In the genomic region with DNA sequence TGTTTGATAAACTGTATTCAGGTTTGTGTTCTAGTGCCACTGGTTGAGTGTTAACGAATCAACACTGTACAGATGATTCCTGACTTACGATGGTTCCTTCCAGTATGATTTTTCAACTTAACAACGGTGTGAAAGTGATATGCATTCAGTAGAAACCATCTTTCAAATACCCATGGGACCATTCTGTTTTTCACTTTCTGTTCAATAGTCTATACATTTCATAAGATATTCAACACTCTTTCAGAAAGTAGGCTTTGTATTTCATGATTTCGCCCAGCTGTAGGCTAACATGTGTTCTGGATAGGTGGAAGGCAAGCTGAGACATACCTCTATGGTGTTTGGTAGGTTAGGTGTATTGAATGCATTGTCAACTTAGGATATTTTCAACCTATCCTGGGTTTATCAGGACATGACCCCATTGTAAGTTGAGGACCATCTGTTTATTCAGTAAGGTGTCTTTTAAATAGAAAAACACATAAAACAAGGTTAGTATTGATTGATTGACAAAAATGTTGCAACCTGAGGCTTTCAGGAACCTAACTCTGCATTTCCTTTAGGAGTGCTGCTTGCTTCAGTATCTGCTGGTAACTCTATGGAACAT, we compare ENCODE assay signal across 23 cellular contexts. TPM values are rescaled to one million over a fixed set of nuclear protein-coding genes. Genes with fewer than 3 reads are reported as not detected.
DNase-seq lines count a peak whose midpoint lies in the region; ATAC-seq, FAIRE-seq and TF ChIP-seq lines count a peak whose summit lies in the region.
"Had no signal": no experiment of that assay in that cellular context is flagged by ENCODE, and none has a peak within 500 bp of the region (broad histone marks: within the 10 kb centered on the region; RNA-seq: fewer than 3 reads in every experiment).

No MANE protein-coding gene starts in this region.

- DNase-seq in activated T-cell treated with anti-CD3 and anti-CD28 coated beads, Interleukin-2, amount 50 U/mL, for 72 hours = no peak
- no peak for DNase-seq in activated T-cell treated with anti-CD3 and anti-CD28 coated beads, Interleukin-2, amount 50 U/mL, for 1 hour
- no peak for DNase-seq in trophoblast cell
- DNase-seq in CD14-positive monocyte (ENCODE audit: low spot score) = no peak
- DNase-seq in kidney = no peak
- DNase-seq in RWPE1 (ENCODE audit: low spot score) = no peak
- DNase-seq: activated effector memory CD4-positive, alpha-beta T cell treated with Interleukin-2 at 50 U/mL for 16 hours; anterior cingulate cortex; DMS79 treated with DMSO at 0.1 percent for 48 hours; effector memory CD4-positive, alpha-beta T cell; left cardiac atrium; mesendoderm; naive thymus-derived CD8-positive, alpha-beta T cell; NCI-H1436; NCI-H2171 treated with DMSO at 0.1 percent for 48 hours; NCI-H748 treated with DMSO at 0.1 percent for 48 hours; stimulated activated CD4-positive, alpha-beta T cell treated with anti-CD3 and anti-CD28 coated beads, Interleukin-4, amount 100 ng/mL, for 1 hour; T-helper 2 cell had no signal

- H3K36me3 ChIP-seq in trophoblast cell (ENCODE audit: control insufficient read depth in 1 of 2, insufficient read depth in 2 of 2, low read length in 2 of 2) = peaks cover 7 to 15% of the 10 kb centered on the region in 2 experiments
- no peaks in the 10 kb centered on the region for H3K36me3 ChIP-seq in kidney (ENCODE audit: control insufficient read depth in 1 of 2, insufficient read depth in 2 of 2, low read length in 2 of 2)

- no peak overlapping the region for H4K12ac ChIP-seq in trophoblast cell (ENCODE audit: low read depth, low read length)

- H4K91ac ChIP-seq in trophoblast cell (ENCODE audit: low read depth, low read length) = no peak overlapping the region

- H2BK12ac ChIP-seq in trophoblast cell (ENCODE audit: low read length) = no peak overlapping the region

- intact Hi-C loops in CD14-positive monocyte (cut with micrococcal nuclease) = no loop called here
- intact Hi-C loops in kidney (cut with DNase I) = no loop called here

- no peak overlapping the region for H3K4me3 ChIP-seq in trophoblast cell (ENCODE audit: low read depth, low read length)
- H3K4me3 ChIP-seq in kidney (ENCODE audit: low read length in 2 of 2) = no peak overlapping the region
- H3K4me3 ChIP-seq: GM23338, SJSA1 had no signal

- TF ChIP-seq CTCF in CD14-positive monocyte (IDR thresholded peaks at IDR 0.05) (no peak), kidney (IDR thresholded peaks at IDR 0.05; ENCODE audit: borderline replicate concordance, extremely low read depth, insufficient read depth) (no peak), RWPE1 (conservative IDR thresholded peaks at IDR 0.05; ENCODE audit: low read depth) (no peak)

- peaks cover 3% of the 10 kb centered on the region for H3K79me2 ChIP-seq in trophoblast cell (ENCODE audit: control insufficient read depth, insufficient read depth, low read length, poor library complexity)

- H2AK5ac ChIP-seq in trophoblast cell (ENCODE audit: low read length) = no peak overlapping the region

- H3K27me3 ChIP-seq in trophoblast cell (ENCODE audit: insufficient read depth, low read length) = no peaks in the 10 kb centered on the region
- H3K27me3 ChIP-seq: SJSA1 had no signal

- H3K4me1 Mint-ChIP-seq in activated T-cell treated with anti-CD3 and anti-CD28 coated beads, Interleukin-2, amount 50 U/mL, for 72 hours (ENCODE audit: low read depth) = peaks cover 63% of the 10 kb centered on the region
- peaks cover 47% of the 10 kb centered on the region for H3K4me1 Mint-ChIP-seq in activated T-helper 17 cell treated with anti-CD3 and anti-CD28 coated beads, Interleukin-2, amount 50 U/mL, for 72 hours
- peaks cover 30% of the 10 kb centered on the region for H3K4me1 Mint-ChIP-seq in CD14-positive monocyte

- H2BK5ac ChIP-seq in trophoblast cell (ENCODE audit: low read depth, low read length, poor library complexity) = no peak overlapping the region

- H3K9ac ChIP-seq in trophoblast cell (ENCODE audit: low read length) (no peak overlapping the region), kidney (ENCODE audit: low read length in 2 of 2) (no peak overlapping the region)

- no peak overlapping the region for H2AFZ ChIP-seq in trophoblast cell (ENCODE audit: insufficient read depth, low read length, poor library complexity)
- H2AFZ ChIP-seq: GM23338 had no signal

- POLR2A ChIA-PET in RWPE1 (lab: Yijun Ruan, JAX; ENCODE audit: low non-redundant PET) = no interaction called here

- H3K23ac ChIP-seq in trophoblast cell (ENCODE audit: low read length) = no peak overlapping the region

- H3K4me1 ChIP-seq in trophoblast cell (ENCODE audit: control insufficient read depth in 1 of 2, insufficient read depth in 2 of 2, low read length in 2 of 2) (peaks cover 11 to 18% of the 10 kb centered on the region in 2 experiments), kidney (ENCODE audit: control insufficient read depth in 1 of 2, insufficient read depth in 1 of 2, low read depth in 1 of 2, low read length in 2 of 2) (peaks cover 6 to 11% of the 10 kb centered on the region in 2 donors)

- peak overlapping the region; percentile 22 for H3K4ac ChIP-seq in trophoblast cell (ENCODE audit: low read depth, low read length)

- no peak for FAIRE-seq in kidney (lab: Jason Lieb, UNC)

- peaks cover 10% of the 10 kb centered on the region for H3K9me3 ChIP-seq in trophoblast cell (ENCODE audit: insufficient read depth, low read depth, low read length)
- no peaks in the 10 kb centered on the region for H3K9me3 ChIP-seq in kidney (ENCODE audit: control insufficient read depth in 1 of 2, low read length in 2 of 2)
- H3K9me3 ChIP-seq: SJSA1 had no signal

- H3K18ac ChIP-seq in trophoblast cell (ENCODE audit: low read length) = no peak overlapping the region

- no peak overlapping the region for H4K8ac ChIP-seq in trophoblast cell (ENCODE audit: low read depth, low read length)

- H3K79me1 ChIP-seq in trophoblast cell (ENCODE audit: low read length) = peaks cover 7% of the 10 kb centered on the region

- peak overlapping the region; percentile 74 for H3K27ac Mint-ChIP-seq in activated T-cell treated with anti-CD3 and anti-CD28 coated beads, Interleukin-2, amount 50 U/mL, for 72 hours
- H3K27ac Mint-ChIP-seq in activated T-helper 17 cell treated with anti-CD3 and anti-CD28 coated beads, Interleukin-2, amount 50 U/mL, for 72 hours = no peak overlapping the region
- H3K27ac Mint-ChIP-seq in CD14-positive monocyte = no peak overlapping the region
- H3K27ac Mint-ChIP-seq: GM23338 had no signal

- no peak overlapping the region for H2BK120ac ChIP-seq in trophoblast cell (ENCODE audit: insufficient read depth, low read length, poor library complexity)

- no peak for ATAC-seq in activated T-cell treated with anti-CD3 and anti-CD28 coated beads, Interleukin-2, amount 50 U/mL, for 72 hours (replicated peaks in 1 of 2)
- peak; percentile 50 for ATAC-seq in GM19351 (IDR thresholded peaks at IDR 0.05; ENCODE audit: unreplicated experiment)
- ATAC-seq in activated T-helper 17 cell treated with anti-CD3 and anti-CD28 coated beads, Interleukin-2, amount 50 U/mL, for 72 hours (replicated peaks) = no peak
- ATAC-seq: GM23338; left cardiac atrium; naive thymus-derived CD8-positive, alpha-beta T cell had no signal

- peak overlapping the region in 1 of 2 donors; percentile 36 for H3K4me3 Mint-ChIP-seq in activated T-cell treated with anti-CD3 and anti-CD28 coated beads, Interleukin-2, amount 50 U/mL, for 72 hours
- H3K4me3 Mint-ChIP-seq in activated T-helper 17 cell treated with anti-CD3 and anti-CD28 coated beads, Interleukin-2, amount 50 U/mL, for 72 hours = peak overlapping the region; percentile 23
- no peak overlapping the region for H3K4me3 Mint-ChIP-seq in CD14-positive monocyte
- H3K4me3 Mint-ChIP-seq: central memory CD8-positive, alpha-beta T cell; GM23338 had no signal

- peaks cover 0 to 2% of the 10 kb centered on the region in 2 donors for H3K9me3 Mint-ChIP-seq in activated T-cell treated with anti-CD3 and anti-CD28 coated beads, Interleukin-2, amount 50 U/mL, for 72 hours
- H3K9me3 Mint-ChIP-seq in activated T-helper 17 cell treated with anti-CD3 and anti-CD28 coated beads, Interleukin-2, amount 50 U/mL, for 72 hours = peaks cover under 1% of the 10 kb centered on the region
- peaks cover 0 to under 1% (median 0%) of the 10 kb centered on the region in 7 donors for H3K9me3 Mint-ChIP-seq in CD14-positive monocyte
- H3K9me3 Mint-ChIP-seq: central memory CD8-positive, alpha-beta T cell; naive thymus-derived CD8-positive, alpha-beta T cell had no signal

- no CpG with 5 or more reads among the region's 4 CpGs for WGBS in trophoblast cell (ENCODE audit: extremely low coverage, insufficient coverage, insufficient read length)

- no peak overlapping the region for H3K27ac ChIP-seq in trophoblast cell (ENCODE audit: low read depth, low read length)
- no peak overlapping the region for H3K27ac ChIP-seq in kidney (ENCODE audit: low read depth in 2 of 2, low read length in 2 of 2)
- no peak overlapping the region for H3K27ac ChIP-seq in RWPE1
- H3K27ac ChIP-seq: SJSA1 had no signal

- no peak overlapping the region for H3K14ac ChIP-seq in trophoblast cell (ENCODE audit: low read length)

- no peaks in the 10 kb centered on the region for H3K27me3 Mint-ChIP-seq in activated T-cell treated with anti-CD3 and anti-CD28 coated beads, Interleukin-2, amount 50 U/mL, for 72 hours (ENCODE audit: low read depth)
- no peaks in the 10 kb centered on the region for H3K27me3 Mint-ChIP-seq in activated T-helper 17 cell treated with anti-CD3 and anti-CD28 coated beads, Interleukin-2, amount 50 U/mL, for 72 hours
- H3K27me3 Mint-ChIP-seq in CD14-positive monocyte (ENCODE audit: low read depth in 3 of 3) = peaks cover 2% of the 10 kb centered on the region in 3 donors
- H3K27me3 Mint-ChIP-seq: central memory CD8-positive, alpha-beta T cell; naive thymus-derived CD8-positive, alpha-beta T cell had no signal

- H3K4me2 ChIP-seq in trophoblast cell (ENCODE audit: low read length) = no peak overlapping the region
- H3K4me2 ChIP-seq: GM23338 had no signal

- CTCF ChIA-PET in RWPE1 (lab: Yijun Ruan, JAX) = interaction anchor here (0.7 kb wide), 1 partner anchor 58 kb away, joined by 3 read pairs; no protein-coding TSS in a partner anchor

- peaks cover 3 to 5% of the 10 kb centered on the region in 2 donors for H3K36me3 Mint-ChIP-seq in activated T-cell treated with anti-CD3 and anti-CD28 coated beads, Interleukin-2, amount 50 U/mL, for 72 hours (ENCODE audit: insufficient read depth in 2 of 2)
- peaks cover 22% of the 10 kb centered on the region for H3K36me3 Mint-ChIP-seq in activated T-helper 17 cell treated with anti-CD3 and anti-CD28 coated beads, Interleukin-2, amount 50 U/mL, for 72 hours (ENCODE audit: low read depth)
- H3K36me3 Mint-ChIP-seq in CD14-positive monocyte = peaks cover 0 to 9% of the 10 kb centered on the region in 2 donors

RNA-seq across cellular contexts. Expression of a gene that starts 32.3 kb away (rescaled TPM):
- 10 to 100 TPM; 22.6 to 29.8 TPM for total RNA-seq in activated T-cell treated with anti-CD3 and anti-CD28 coated beads, Interleukin-2, amount 50 U/mL, for 72 hours
- 10 to 100 TPM; 28.0 to 32.0 TPM for total RNA-seq in activated T-helper 17 cell treated with anti-CD3 and anti-CD28 coated beads, Interleukin-2, amount 50 U/mL, for 72 hours
- 22.0 and 25.0 TPM in 2 replicates for polyA plus RNA-seq in trophoblast cell (2013)
- polyA plus RNA-seq in CD14-positive monocyte (1 to 10 TPM in 1 of 2 donors, under 1 TPM in 1; 0.82 to 1.6 TPM), kidney (ENCODE audit: insufficient read depth, low read depth, low replicate concordance) (1.7 TPM)
- 15.8 TPM for total RNA-seq in kidney
